Comparison of ENCODE assay signal across 1 cellular context in the genomic region with DNA sequence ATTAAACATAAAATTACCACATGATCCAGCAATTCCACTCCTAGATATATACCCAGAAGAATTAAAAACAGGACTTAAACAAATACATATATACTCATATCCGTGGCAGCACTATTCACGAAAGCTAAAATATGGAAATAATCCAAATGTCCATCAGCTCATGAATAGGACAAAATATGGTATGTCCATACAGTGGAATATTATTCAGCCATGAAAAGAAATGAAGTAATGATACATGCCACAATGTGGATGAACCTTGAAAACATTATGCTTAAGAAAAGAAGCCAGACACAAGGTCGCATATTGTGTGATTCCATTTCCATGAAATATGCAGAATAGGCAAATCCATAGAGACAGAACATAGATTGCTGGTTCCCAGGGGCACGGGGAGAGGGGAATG.
TF ChIP-seq lines count a peak whose summit lies in the region.

No MANE protein-coding gene starts in this region.

TF ChIP-seq in SK-N-SH, 30 proteins besides CTCF, POLR2A, EP300 and RAD21 (continued from another document):
- TF ChIP-seq, protein P1, sequence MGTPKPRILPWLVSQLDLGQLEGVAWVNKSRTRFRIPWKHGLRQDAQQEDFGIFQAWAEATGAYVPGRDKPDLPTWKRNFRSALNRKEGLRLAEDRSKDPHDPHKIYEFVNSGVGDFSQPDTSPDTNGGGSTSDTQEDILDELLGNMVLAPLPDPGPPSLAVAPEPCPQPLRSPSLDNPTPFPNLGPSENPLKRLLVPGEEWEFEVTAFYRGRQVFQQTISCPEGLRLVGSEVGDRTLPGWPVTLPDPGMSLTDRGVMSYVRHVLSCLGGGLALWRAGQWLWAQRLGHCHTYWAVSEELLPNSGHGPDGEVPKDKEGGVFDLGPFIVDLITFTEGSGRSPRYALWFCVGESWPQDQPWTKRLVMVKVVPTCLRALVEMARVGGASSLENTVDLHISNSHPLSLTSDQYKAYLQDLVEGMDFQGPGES (IDR thresholded peaks at IDR 0.05; ENCODE audit: low read depth, low read length), result no peak
- TF ChIP-seq FOXM1 (IDR thresholded peaks at IDR 0.05; ENCODE audit: low read depth) (no peak), FOSL2 (IDR thresholded peaks at IDR 0.05; ENCODE audit: borderline replicate concordance, low read depth) (no peak), SMC3 (IDR thresholded peaks at IDR 0.05; ENCODE audit: low read depth, low read length) (no peak), CHD2 (IDR thresholded peaks at IDR 0.05; ENCODE audit: low read length, partially characterized antibody) (no peak), POLR2AphosphoS5 (IDR thresholded peaks at IDR 0.05; ENCODE audit: low read depth, low read length) (no peak), MXI1 (IDR thresholded peaks at IDR 0.05; ENCODE audit: low read depth, low read length) (no peak), FOXJ3 (CRISPR knock-in tag; IDR thresholded peaks at IDR 0.05) (no peak), GATA2 (CRISPR knock-in tag; IDR thresholded peaks at IDR 0.05) (no peak)
- TF ChIP-seq, protein P2, sequence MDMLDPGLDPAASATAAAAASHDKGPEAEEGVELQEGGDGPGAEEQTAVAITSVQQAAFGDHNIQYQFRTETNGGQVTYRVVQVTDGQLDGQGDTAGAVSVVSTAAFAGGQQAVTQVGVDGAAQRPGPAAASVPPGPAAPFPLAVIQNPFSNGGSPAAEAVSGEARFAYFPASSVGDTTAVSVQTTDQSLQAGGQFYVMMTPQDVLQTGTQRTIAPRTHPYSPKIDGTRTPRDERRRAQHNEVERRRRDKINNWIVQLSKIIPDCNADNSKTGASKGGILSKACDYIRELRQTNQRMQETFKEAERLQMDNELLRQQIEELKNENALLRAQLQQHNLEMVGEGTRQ (IDR thresholded peaks at IDR 0.05; ENCODE audit: borderline replicate concordance, low read depth, low read length), result no peak
